ENCODE assay signal across 13 cellular contexts in the genomic region with DNA sequence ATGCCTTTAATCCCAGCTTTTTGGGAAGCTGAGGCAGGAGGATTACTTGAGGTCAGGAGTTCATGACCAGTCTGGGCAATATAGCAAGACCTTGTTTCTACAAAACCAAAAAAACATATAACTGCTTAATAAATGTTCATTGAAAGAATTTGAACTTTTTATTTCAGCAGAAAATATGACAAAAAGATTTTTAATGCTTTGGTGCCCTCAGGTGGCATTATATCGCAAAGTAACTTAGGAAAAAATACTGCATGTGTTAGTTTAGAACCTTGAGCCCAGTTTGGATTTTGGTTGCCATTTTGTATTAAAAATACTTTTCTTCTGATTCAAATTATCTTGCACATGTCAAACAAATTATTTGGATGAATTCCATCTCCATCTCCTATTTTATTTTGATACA.
DNase-seq lines count a peak whose midpoint lies in the region; ATAC-seq, FAIRE-seq and TF ChIP-seq lines count a peak whose summit lies in the region.
"Had no signal": no experiment of that assay in that cellular context is flagged by ENCODE, and none has a peak within 500 bp of the region (broad histone marks: within the 10 kb centered on the region; RNA-seq: fewer than 3 reads in every experiment).

No MANE protein-coding gene starts in this region.

- BruUV-seq in endothelial cell of umbilical vein (replicated peaks; lab: Mats Ljungman, UMichigan): no TSS peak

- H3K9me1 ChIP-seq in endothelial cell of umbilical vein (replicated peaks; ENCODE audit: control insufficient read depth, extremely low read depth, insufficient read depth, low read length): no peaks in the 10 kb centered on the region

- H3K4me3 ChIP-seq in cardiac muscle cell: no peak overlapping the region
- no peak overlapping the region for H3K4me3 ChIP-seq in right cardiac atrium (ENCODE audit: low read length)
- no peak overlapping the region for H3K4me3 ChIP-seq in OCI-LY1 (ENCODE audit: low read depth, low read length, poor library complexity, severe bottlenecking)
- no peak overlapping the region for H3K4me3 ChIP-seq in endothelial cell of umbilical vein (replicated peaks in 1 of 3; ENCODE audit: insufficient read depth in 1 of 3, low read depth in 1 of 3, low read length in 3 of 3)
- H3K4me3 ChIP-seq in upper lobe of right lung: no peak overlapping the region
- H3K4me3 ChIP-seq: esophagus squamous epithelium, SJCRH30 had no signal

- WGBS in right cardiac atrium: 94% methylated on average over 1 of the region's 1 CpG

- H4K20me1 ChIP-seq in OCI-LY1 (ENCODE audit: insufficient read depth, low read length) (no peaks in the 10 kb centered on the region), endothelial cell of umbilical vein (replicated peaks; ENCODE audit: control insufficient read depth, extremely low read depth, insufficient read depth, low read length) (no peaks in the 10 kb centered on the region)

- H3K9ac ChIP-seq in OCI-LY1 (ENCODE audit: low read length): no peak overlapping the region
- H3K9ac ChIP-seq in endothelial cell of umbilical vein (replicated peaks; ENCODE audit: extremely low read depth, insufficient read depth, low read length): no peak overlapping the region

- H3K36me3 ChIP-seq in cardiac muscle cell: no peaks in the 10 kb centered on the region
- no peaks in the 10 kb centered on the region for H3K36me3 ChIP-seq in OCI-LY1 (ENCODE audit: insufficient read depth, low read length)
- no peaks in the 10 kb centered on the region for H3K36me3 ChIP-seq in endothelial cell of umbilical vein (ENCODE audit: control insufficient read depth in 2 of 2, extremely low read depth in 1 of 2, insufficient read depth in 2 of 2, low read length in 2 of 2)
- H3K36me3 ChIP-seq in upper lobe of right lung: no peaks in the 10 kb centered on the region
- H3K36me3 ChIP-seq: esophagus squamous epithelium, SJCRH30 had no signal

- dilution Hi-C loops in endothelial cell of umbilical vein (cut with MboI; ENCODE audit: extremely low pct_ligation_motif_present, low sequenced_read_pairs): no loop called here

- TF ChIP-seq CTCF in cardiac muscle cell (IDR thresholded peaks at IDR 0.05; ENCODE audit: low read depth, low read length) (peak; percentile 27), OCI-LY1 (IDR thresholded peaks at IDR 0.05; ENCODE audit: low read length) (peak; percentile 45; the same call in 1 of the 2 replicates), endothelial cell of umbilical vein (IDR thresholded peaks at IDR 0.05; ENCODE audit: extremely low read depth in 1 of 2, insufficient read depth in 1 of 2, low read depth in 1 of 2, low read length in 2 of 2) (peak; percentile 11 to 18), upper lobe of right lung (IDR thresholded peaks at IDR 0.05) (peak; percentile 20)

- H3K9me3 ChIP-seq in cardiac muscle cell (ENCODE audit: low read depth): no peaks in the 10 kb centered on the region
- no peaks in the 10 kb centered on the region for H3K9me3 ChIP-seq in right cardiac atrium (ENCODE audit: control insufficient read depth, low read length)
- no peaks in the 10 kb centered on the region for H3K9me3 ChIP-seq in OCI-LY1 (ENCODE audit: low read length)
- no peaks in the 10 kb centered on the region for H3K9me3 ChIP-seq in endothelial cell of umbilical vein (replicated peaks; ENCODE audit: control insufficient read depth, insufficient read depth, low read length)
- no peaks in the 10 kb centered on the region for H3K9me3 ChIP-seq in upper lobe of right lung
- H3K9me3 ChIP-seq: esophagus squamous epithelium, SJCRH30 had no signal

- no peaks in the 10 kb centered on the region for H3F3A ChIP-seq in OCI-LY1 (ENCODE audit: insufficient read depth, low read length)

- H3K27ac ChIP-seq in cardiac muscle cell (no peak overlapping the region), right cardiac atrium (ENCODE audit: low read length) (no peak overlapping the region), OCI-LY1 (ENCODE audit: low read depth, low read length, poor library complexity, severe bottlenecking) (no peak overlapping the region), endothelial cell of umbilical vein (ENCODE audit: insufficient read depth, low read depth, low read length) (no peak overlapping the region), upper lobe of right lung (no peak overlapping the region)
- H3K27ac ChIP-seq: esophagus squamous epithelium, SJCRH30 had no signal

- POLR2A ChIA-PET in endothelial cell of umbilical vein (lab: Charles Lee): no interaction called here

- peak; percentile 43 for FAIRE-seq in endothelial cell of umbilical vein (lab: Jason Lieb, UNC)

- intact Hi-C loops in right cardiac atrium (cut with DNase I) (no loop called here), endothelial cell of umbilical vein (cut with micrococcal nuclease) (loop anchor here (1.0 to 5.0 kb wide), 3 partner anchors 140 to 1006 kb away; no protein-coding TSS in a partner anchor), upper lobe of right lung (cut with DNase I) (no loop called here), left cardiac atrium (cut with DNase I) (no loop called here)

- CTCF ChIA-PET in endothelial cell of umbilical vein (lab: Charles Lee): interaction anchor here (0.6 to 4.4 kb wide), 16 partner anchors 9 to 1006 kb away, joined by 3 to 39 read pairs (median 5); a partner anchor contains a TSS

- H3K4me2 ChIP-seq in OCI-LY1 (ENCODE audit: low read length): no peak overlapping the region
- no peak overlapping the region for H3K4me2 ChIP-seq in endothelial cell of umbilical vein (ENCODE audit: insufficient read depth, low read length)

- no peak overlapping the region for H2AFZ ChIP-seq in OCI-LY1 (ENCODE audit: low read length)
- no peak overlapping the region for H2AFZ ChIP-seq in endothelial cell of umbilical vein (ENCODE audit: low read depth, low read length)

- peak in 1 of 2 donors; percentile 57 for DNase-seq in cardiac muscle cell (ENCODE audit: low read depth in 1 of 2, low spot score in 1 of 2)
- DNase-seq in right cardiac atrium: no peak
- peak; percentile 54 for DNase-seq in endothelial cell of umbilical vein (ENCODE audit: low read depth, low spot score)
- DNase-seq in upper lobe of right lung: no peak
- DNase-seq in left cardiac atrium: no peak
- DNase-seq: activated T-cell treated with anti-CD3 and anti-CD28 coated beads, Interleukin-2, amount 50 U/mL, for 24 hours; DMS79 treated with DMSO at 0.1 percent for 48 hours; esophagus squamous epithelium had no signal

- no peaks in the 10 kb centered on the region for H3K27me3 ChIP-seq in cardiac muscle cell
- no peaks in the 10 kb centered on the region for H3K27me3 ChIP-seq in right cardiac atrium (ENCODE audit: control insufficient read depth, insufficient read depth)
- no peaks in the 10 kb centered on the region for H3K27me3 ChIP-seq in OCI-LY1 (ENCODE audit: insufficient read depth, low read length)
- H3K27me3 ChIP-seq in endothelial cell of umbilical vein (ENCODE audit: control insufficient read depth in 2 of 2, insufficient read depth in 2 of 2, low read length in 2 of 2): peaks cover 0 to 3% of the 10 kb centered on the region in 2 experiments
- no peaks in the 10 kb centered on the region for H3K27me3 ChIP-seq in upper lobe of right lung
- H3K27me3 ChIP-seq: esophagus squamous epithelium, SJCRH30 had no signal

- H3K9me2 ChIP-seq in OCI-LY1 (ENCODE audit: low read depth, low read length): no peaks in the 10 kb centered on the region

- H3K4me1 ChIP-seq in cardiac muscle cell (ENCODE audit: low read depth) (no peaks in the 10 kb centered on the region), right cardiac atrium (ENCODE audit: control insufficient read depth, insufficient read depth, low read length) (no peaks in the 10 kb centered on the region), OCI-LY1 (ENCODE audit: insufficient read depth, low read length, severe bottlenecking) (no peaks in the 10 kb centered on the region), endothelial cell of umbilical vein (ENCODE audit: control insufficient read depth, extremely low read depth, insufficient read depth, low read length) (no peaks in the 10 kb centered on the region), upper lobe of right lung (no peaks in the 10 kb centered on the region)
- H3K4me1 ChIP-seq: esophagus squamous epithelium, SJCRH30 had no signal

- ATAC-seq in right cardiac atrium (no peak), upper lobe of right lung (no peak), GM21529 (IDR thresholded peaks at IDR 0.05; ENCODE audit: unreplicated experiment) (no peak), GM18502 (IDR thresholded peaks at IDR 0.05; ENCODE audit: poor library complexity, unreplicated experiment) (no peak), left cardiac atrium (no peak)
- ATAC-seq: stimulated activated memory B cell treated with anti-CD40 and anti-IgM and Interleukin-4, amounts not matched to agents 10 μg/mL and 1 μg/mL and 100 μg/mL, for 72 hours had no signal

- no peak for TF ChIP-seq POLR2A in endothelial cell of umbilical vein (IDR thresholded peaks at IDR 0.05; ENCODE audit: low read depth, low read length)

- H3K79me2 ChIP-seq in OCI-LY1 (ENCODE audit: insufficient read depth, low read length) (no peaks in the 10 kb centered on the region), endothelial cell of umbilical vein (ENCODE audit: control insufficient read depth, insufficient read depth, low read length) (no peaks in the 10 kb centered on the region)

TF ChIP-seq in endothelial cell of umbilical vein, 7 proteins besides CTCF, POLR2A, EP300 and RAD21:
- TF ChIP-seq POLR2AphosphoS5 (IDR thresholded peaks at IDR 0.05; ENCODE audit: insufficient read depth, low read depth, low read length): no peak
- TF ChIP-seq FOS (IDR thresholded peaks at IDR 0.05; ENCODE audit: borderline replicate concordance, insufficient read depth, low read length): no peak
- TF ChIP-seq EZH2 (IDR thresholded peaks at IDR 0.05; ENCODE audit: borderline replicate concordance, low read depth, low read length, severe bottlenecking): no peak
- TF ChIP-seq GATA2 (IDR thresholded peaks at IDR 0.05; ENCODE audit: insufficient read depth, insufficient read length, low read depth, low read length): no peak
- TF ChIP-seq MYC (IDR thresholded peaks at IDR 0.05; ENCODE audit: low read depth, low read length): no peak
- TF ChIP-seq, protein P1, sequence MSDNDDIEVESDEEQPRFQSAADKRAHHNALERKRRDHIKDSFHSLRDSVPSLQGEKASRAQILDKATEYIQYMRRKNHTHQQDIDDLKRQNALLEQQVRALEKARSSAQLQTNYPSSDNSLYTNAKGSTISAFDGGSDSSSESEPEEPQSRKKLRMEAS (IDR thresholded peaks at IDR 0.05; ENCODE audit: insufficient read depth, insufficient read length): no peak
- no peak for TF ChIP-seq JUN (IDR thresholded peaks at IDR 0.05; ENCODE audit: borderline replicate concordance, insufficient read depth, insufficient read length, low read depth)
